15 cellular contexts compared by ENCODE assay signal in genomic region chr2:196163285-196163684, GRCh38. TPM values are rescaled to one million over a fixed set of nuclear protein-coding genes. Genes with fewer than 3 reads are reported as not detected.
DNase-seq lines count a peak whose midpoint lies in the region; ATAC-seq and TF ChIP-seq lines count a peak whose summit lies in the region.
"Had no signal": no experiment of that assay in that cellular context is flagged by ENCODE, and none has a peak within 500 bp of the region (broad histone marks: within the 10 kb centered on the region; RNA-seq: fewer than 3 reads in every experiment).

No MANE protein-coding gene starts in this region.

- intact Hi-C loops in activated T-helper 1 cell treated with anti-CD3 and anti-CD28 coated beads, Interleukin-12 subunit alpha, Interleukin-12 subunit beta, Interleukin-2, Interleukin-4 antibody, amounts not matched to agents 30 ng/mL and 10 ng/mL and 1 ng/mL, durations not matched to agents 14 hours and 24 hours and 36 hours (cut with micrococcal nuclease): loop anchor here (5.0 to 10.0 kb wide), 4 partner anchors 506 to 1272 kb away; partner anchors contain the start of genes PGAP1, SF3B1 and SLC39A10

- peak; percentile 6 to 15 for ATAC-seq in CD4-positive, CD25-positive, alpha-beta regulatory T cell (ENCODE audit: low read depth in 2 of 2)
- ATAC-seq in GM21381 (IDR thresholded peaks at IDR 0.05; ENCODE audit: unreplicated experiment): no peak
- no peak for ATAC-seq in GM21619 (IDR thresholded peaks at IDR 0.05; ENCODE audit: unreplicated experiment)
- ATAC-seq: left ventricle myocardium superior, PC-3, right lobe of liver had no signal

- DNase-seq in CD4-positive, CD25-positive, alpha-beta regulatory T cell: peak in 2 of 3 donors; percentile 57 to 60
- DNase-seq in HL-60 (ENCODE audit: low read depth in 1 of 2, low spot score in 1 of 2) (no peak), mesothelial cell of epicardium (ENCODE audit: low spot score in 2 of 2, unreplicated experiment in 2 of 2) (no peak), ecto neural progenitor cell (ENCODE audit: low spot score) (no peak)
- DNase-seq in activated T-helper 1 cell treated with anti-CD3 and anti-CD28 coated beads, Interleukin-12 subunit alpha, Interleukin-12 subunit beta, Interleukin-2, Interleukin-4 antibody, amounts not matched to agents 30 ng/mL and 10 ng/mL and 1 ng/mL, durations not matched to agents 14 hours and 24 hours and 36 hours (ENCODE audit: low spot score): no peak
- DNase-seq: activated CD4-positive, alpha-beta T cell treated with anti-CD3 and anti-CD28 coated beads, Interleukin-2, amount 50 U/mL, for 1 hour; adrenal gland; left ventricle myocardium superior; NCI-H1105 treated with DMSO at 0.1 percent for 48 hours; PC-3; right lobe of liver; stimulated activated CD4-positive, alpha-beta T cell treated with anti-CD3 and anti-CD28 coated beads, Interleukin-4, amount 100 ng/mL, for 24 hours; uterus had no signal

- H3K27ac ChIP-seq in CD4-positive, CD25-positive, alpha-beta regulatory T cell (ENCODE audit: insufficient read depth, low read length, poor library complexity, severe bottlenecking): peak overlapping the region; percentile 95
- H3K27ac ChIP-seq in HL-60 (replicated peaks): peak overlapping the region; percentile 90; the same call in 1 of the 2 replicates
- H3K27ac ChIP-seq: adrenal gland, right lobe of liver, uterus had no signal

- peaks cover 5% of the 10 kb centered on the region for H3K27me3 Mint-ChIP-seq in CD4-positive, CD25-positive, alpha-beta regulatory T cell
- no peaks in the 10 kb centered on the region for H3K27me3 Mint-ChIP-seq in activated T-helper 1 cell treated with anti-CD3 and anti-CD28 coated beads, Interleukin-12 subunit alpha, Interleukin-12 subunit beta, Interleukin-2, Interleukin-4 antibody, amounts not matched to agents 30 ng/mL and 10 ng/mL and 1 ng/mL, durations not matched to agents 14 hours and 24 hours and 36 hours (ENCODE audit: insufficient read depth)
- no peaks in the 10 kb centered on the region for H3K27me3 Mint-ChIP-seq in mesothelial cell of epicardium (ENCODE audit: low read depth)

- TF ChIP-seq CTCF in HL-60 (IDR thresholded peaks at IDR 0.05; ENCODE audit: insufficient read depth, low read length) (no peak), mesothelial cell of epicardium (IDR thresholded peaks at IDR 0.05; ENCODE audit: unreplicated experiment) (peak; percentile 35)

- H3K4me1 Mint-ChIP-seq in CD4-positive, CD25-positive, alpha-beta regulatory T cell: peaks cover 31 to 66% (median 48%) of the 10 kb centered on the region in 4 donors
- H3K4me1 Mint-ChIP-seq in activated T-helper 1 cell treated with anti-CD3 and anti-CD28 coated beads, Interleukin-12 subunit alpha, Interleukin-12 subunit beta, Interleukin-2, Interleukin-4 antibody, amounts not matched to agents 30 ng/mL and 10 ng/mL and 1 ng/mL, durations not matched to agents 14 hours and 24 hours and 36 hours (ENCODE audit: low read depth): peaks cover 87% of the 10 kb centered on the region
- H3K4me1 Mint-ChIP-seq in mesothelial cell of epicardium: peaks cover 42% of the 10 kb centered on the region

- peaks cover 88% of the 10 kb centered on the region for H3K4me1 ChIP-seq in CD4-positive, CD25-positive, alpha-beta regulatory T cell (ENCODE audit: control insufficient read depth, insufficient read depth, low read length, poor library complexity, severe bottlenecking)
- H3K4me1 ChIP-seq: right lobe of liver, uterus had no signal

- peak overlapping the region; percentile 100 for H3K4me3 ChIP-seq in CD4-positive, CD25-positive, alpha-beta regulatory T cell (ENCODE audit: low read depth, low read length)
- H3K4me3 ChIP-seq in HL-60 (replicated peaks; ENCODE audit: insufficient read depth, low read length): no peak overlapping the region
- H3K4me3 ChIP-seq: adrenal gland, right lobe of liver, uterus had no signal

- H3K36me3 ChIP-seq in CD4-positive, CD25-positive, alpha-beta regulatory T cell (ENCODE audit: control insufficient read depth, insufficient read depth, low read length): peaks cover 48% of the 10 kb centered on the region
- H3K36me3 ChIP-seq: right lobe of liver, uterus had no signal

- H3K27ac Mint-ChIP-seq in CD4-positive, CD25-positive, alpha-beta regulatory T cell: peak overlapping the region; percentile 81 to 93 (median 85)
- H3K27ac Mint-ChIP-seq in activated T-helper 1 cell treated with anti-CD3 and anti-CD28 coated beads, Interleukin-12 subunit alpha, Interleukin-12 subunit beta, Interleukin-2, Interleukin-4 antibody, amounts not matched to agents 30 ng/mL and 10 ng/mL and 1 ng/mL, durations not matched to agents 14 hours and 24 hours and 36 hours: peak overlapping the region; percentile 93
- H3K27ac Mint-ChIP-seq in mesothelial cell of epicardium: no peak overlapping the region

- H3K9me3 ChIP-seq in CD4-positive, CD25-positive, alpha-beta regulatory T cell (ENCODE audit: control insufficient read depth in 2 of 2, low read length in 2 of 2): no peaks in the 10 kb centered on the region
- H3K9me3 ChIP-seq: adrenal gland, right lobe of liver, uterus had no signal

- H3K9me3 Mint-ChIP-seq in CD4-positive, CD25-positive, alpha-beta regulatory T cell: peaks cover 0 to 2% (median 0%) of the 10 kb centered on the region in 7 donors
- no peaks in the 10 kb centered on the region for H3K9me3 Mint-ChIP-seq in activated T-helper 1 cell treated with anti-CD3 and anti-CD28 coated beads, Interleukin-12 subunit alpha, Interleukin-12 subunit beta, Interleukin-2, Interleukin-4 antibody, amounts not matched to agents 30 ng/mL and 10 ng/mL and 1 ng/mL, durations not matched to agents 14 hours and 24 hours and 36 hours
- no peaks in the 10 kb centered on the region for H3K9me3 Mint-ChIP-seq in mesothelial cell of epicardium

- peaks cover 52% of the 10 kb centered on the region for H3K36me3 Mint-ChIP-seq in CD4-positive, CD25-positive, alpha-beta regulatory T cell
- H3K36me3 Mint-ChIP-seq in activated T-helper 1 cell treated with anti-CD3 and anti-CD28 coated beads, Interleukin-12 subunit alpha, Interleukin-12 subunit beta, Interleukin-2, Interleukin-4 antibody, amounts not matched to agents 30 ng/mL and 10 ng/mL and 1 ng/mL, durations not matched to agents 14 hours and 24 hours and 36 hours (ENCODE audit: low read depth): peaks cover 68% of the 10 kb centered on the region
- H3K36me3 Mint-ChIP-seq in mesothelial cell of epicardium: peaks cover 13% of the 10 kb centered on the region

- H3K4me3 Mint-ChIP-seq in CD4-positive, CD25-positive, alpha-beta regulatory T cell: peak overlapping the region; percentile 74 to 97 (median 90)
- peak overlapping the region; percentile 82 for H3K4me3 Mint-ChIP-seq in activated T-helper 1 cell treated with anti-CD3 and anti-CD28 coated beads, Interleukin-12 subunit alpha, Interleukin-12 subunit beta, Interleukin-2, Interleukin-4 antibody, amounts not matched to agents 30 ng/mL and 10 ng/mL and 1 ng/mL, durations not matched to agents 14 hours and 24 hours and 36 hours
- no peak overlapping the region for H3K4me3 Mint-ChIP-seq in mesothelial cell of epicardium

- no peaks in the 10 kb centered on the region for H3K27me3 ChIP-seq in CD4-positive, CD25-positive, alpha-beta regulatory T cell (ENCODE audit: control insufficient read depth, insufficient read depth, low read length)
- no peaks in the 10 kb centered on the region for H3K27me3 ChIP-seq in HL-60 (ENCODE audit: insufficient read depth, poor library complexity, severe bottlenecking)
- H3K27me3 ChIP-seq: adrenal gland, right lobe of liver, uterus had no signal

RNA-seq across cellular contexts. Expression of gene STK17B, which starts 8.1 kb away (rescaled TPM):
- total RNA-seq in CD4-positive, CD25-positive, alpha-beta regulatory T cell: 542 TPM
- 100 to 1,000 TPM in 2 of 4 donors, 10 to 100 TPM in 2; 97.1 to 116 (median 106) TPM for polyA plus RNA-seq in CD4-positive, CD25-positive, alpha-beta regulatory T cell
- total RNA-seq in activated T-helper 1 cell treated with anti-CD3 and anti-CD28 coated beads, Interleukin-12 subunit alpha, Interleukin-12 subunit beta, Interleukin-2, Interleukin-4 antibody, amounts not matched to agents 30 ng/mL and 10 ng/mL and 1 ng/mL, durations not matched to agents 14 hours and 24 hours and 36 hours: 148 and 164 TPM in 2 replicates
- total RNA-seq in mesothelial cell of epicardium: 35.2 to 36.5 TPM (median 35.6 TPM) in 3 replicates

Comparison
In these comparisons a context has a peak if more than half of its experiments do, and no peak if none do; other contexts are left out.
1. ATAC-seq: peak in CD4-positive, CD25-positive, alpha-beta regulatory T cell (2 of 2); none in GM21381 (single experiment) and GM21619 (single experiment).
2. DNase-seq: peak in CD4-positive, CD25-positive, alpha-beta regulatory T cell (2 of 3); none in HL-60 (0 of 2), activated T-helper 1 cell treated with anti-CD3 and anti-CD28 coated beads, Interleukin-12 subunit alpha, Interleukin-12 subunit beta, Interleukin-2, Interleukin-4 antibody, amounts not matched to agents 30 ng/mL and 10 ng/mL and 1 ng/mL, durations not matched to agents 14 hours and 24 hours and 36 hours (single experiment), mesothelial cell of epicardium (0 of 2) and ecto neural progenitor cell (single experiment).